Comparison of ENCODE assay signal across 14 cellular contexts in the genomic region with DNA sequence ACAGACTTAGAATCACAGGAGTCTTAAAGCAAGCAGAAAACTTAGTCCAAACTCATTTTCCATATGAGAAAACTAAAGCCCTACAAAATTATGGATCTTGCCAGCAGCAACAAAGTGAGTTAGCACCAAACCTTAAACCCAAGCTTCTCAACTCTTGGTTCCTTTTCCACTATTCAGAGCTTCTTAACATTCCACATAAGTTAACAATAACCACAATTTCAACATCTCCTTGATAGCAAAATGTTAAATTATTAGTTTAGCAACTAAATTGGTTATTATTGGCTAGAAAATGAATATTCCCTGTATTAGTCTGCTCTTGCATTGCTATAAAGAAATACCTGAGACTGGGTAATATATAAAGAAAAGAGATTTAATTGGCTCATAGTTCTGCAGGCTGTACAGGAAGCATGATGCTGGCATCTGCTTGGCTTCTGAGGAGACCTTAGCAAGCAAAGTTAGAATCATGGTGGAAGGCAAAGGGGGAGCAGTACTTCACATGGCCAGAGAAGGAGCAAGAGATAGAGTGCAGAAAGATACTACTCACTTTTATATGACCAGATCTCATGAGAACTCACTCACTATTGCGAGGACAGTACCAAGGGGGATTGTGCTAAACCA. TPM values are rescaled to one million over a fixed set of nuclear protein-coding genes. Genes with fewer than 3 reads are reported as not detected.
A peak's percentile ranks its signal among the peaks of the same experiment; 100 is the strongest.
DNase-seq lines count a peak whose midpoint lies in the region; ATAC-seq, FAIRE-seq and TF ChIP-seq lines count a peak whose summit lies in the region.
"Had no signal": no experiment of that assay in that cellular context is flagged by ENCODE, and none has a peak within 500 bp of the region (broad histone marks: within the 10 kb centered on the region; RNA-seq: fewer than 3 reads in every experiment).

No MANE protein-coding gene starts in this region.

- H3K27ac ChIP-seq in DND-41 (ENCODE audit: low read length) (no peak overlapping the region), HCT116 (ENCODE audit: low read depth, low read length) (no peak overlapping the region), K562 (ENCODE audit: extremely low read depth, low read depth, low read length) (no peak overlapping the region)
- H3K27ac ChIP-seq: heart left ventricle, ovary had no signal

- H4K20me1 ChIP-seq in DND-41 (ENCODE audit: insufficient read depth, low read length) (no peaks in the 10 kb centered on the region), HCT116 (ENCODE audit: insufficient read depth) (no peaks in the 10 kb centered on the region), K562 (replicated peaks; ENCODE audit: control insufficient read depth, insufficient read depth, low read length) (no peaks in the 10 kb centered on the region)

- no peaks in the 10 kb centered on the region for H3K9me1 ChIP-seq in K562 (ENCODE audit: control insufficient read depth, insufficient read depth, low read length)

- CTCF ChIA-PET in HCT116 (lab: Charles Lee) (interaction anchor here (1.6 to 2.1 kb wide), 2 partner anchors 14 to 121 kb away, joined by 3 to 10 read pairs; no protein-coding TSS in a partner anchor), K562 (lab: Yijun Ruan, JAX; ENCODE audit: low intra/inter-chr PET ratio) (no interaction called here)

- no peak for DNase-seq in DND-41
- DNase-seq in HCT116 (ENCODE audit: low read depth, low spot score) = no peak
- DNase-seq in K562 (ENCODE audit: extremely low read depth in 1 of 4, low spot score in 3 of 4) = no peak
- peak; percentile 23 for DNase-seq in non-pigmented ciliary epithelial cell (ENCODE audit: low read depth)
- no peak for DNase-seq in globus pallidus (ENCODE audit: low spot score)
- no peak for DNase-seq in NCI-H1048 (lab: John Stamatoyannopoulos, UW)
- DNase-seq: CD4-positive, alpha-beta memory T cell; heart left ventricle; NCI-H69; ovary; stimulated activated CD4-positive, alpha-beta T cell treated with anti-CD3 and anti-CD28 coated beads, Interleukin-12 subunit alpha, Interleukin-12 subunit beta, amount 100 ng/mL, for 4 hours; substantia nigra had no signal

- TF ChIP-seq POLR2A in HCT116 (IDR thresholded peaks at IDR 0.05; ENCODE audit: borderline replicate concordance, extremely low read depth, insufficient read depth, insufficient read length) (no peak), K562 (conservative IDR thresholded peaks at IDR 0.05) (no peak)

- H3K4me3 ChIP-seq in DND-41 (ENCODE audit: low read depth in 1 of 2, low read length in 2 of 2) (no peak overlapping the region), HCT116 (replicated peaks in 1 of 2; ENCODE audit: low read depth in 1 of 2, low read length in 2 of 2) (no peak overlapping the region), K562 (no peak overlapping the region)
- H3K4me3 ChIP-seq: heart left ventricle, ovary had no signal

- H3K4me2 ChIP-seq in DND-41 (ENCODE audit: insufficient read depth, low read length) = no peak overlapping the region
- no peak overlapping the region for H3K4me2 ChIP-seq in HCT116 (ENCODE audit: low read length)
- H3K4me2 ChIP-seq in K562 (ENCODE audit: insufficient read depth, low read length) = no peak overlapping the region

- no peak for FAIRE-seq in K562 (lab: Jason Lieb, UNC)

- intact Hi-C loops in HCT116 (cut with micrococcal nuclease) = no loop called here
- intact Hi-C loops in K562 (cut with micrococcal nuclease) = no loop called here

- H3K79me2 ChIP-seq in DND-41 (ENCODE audit: insufficient read depth, low read length) (no peaks in the 10 kb centered on the region), HCT116 (ENCODE audit: insufficient read depth, low read length) (no peaks in the 10 kb centered on the region), K562 (ENCODE audit: control insufficient read depth, insufficient read depth, low read length) (no peaks in the 10 kb centered on the region)

- H3K9me3 ChIP-seq in DND-41 (ENCODE audit: insufficient read depth, low read length, severe bottlenecking) (peaks cover 3% of the 10 kb centered on the region), HCT116 (ENCODE audit: control insufficient read depth in 1 of 2, insufficient read depth in 1 of 2, low read depth in 1 of 2, low read length in 2 of 2) (no peaks in the 10 kb centered on the region), K562 (replicated peaks; ENCODE audit: control insufficient read depth, insufficient read depth, low read depth, low read length) (no peaks in the 10 kb centered on the region)
- H3K9me3 ChIP-seq: ovary had no signal

- in situ Hi-C loops in K562 (cut with MboI) = loop anchor here (10.0 to 25.0 kb wide), 2 partner anchors 1073 to 1301 kb away; partner anchors contain the start of gene SPZ1

- H3K4me1 ChIP-seq in DND-41 (ENCODE audit: insufficient read depth, low read length) (no peaks in the 10 kb centered on the region), HCT116 (ENCODE audit: control insufficient read depth in 1 of 2, insufficient read depth in 2 of 2, low read length in 2 of 2) (no peaks in the 10 kb centered on the region), K562 (replicated peaks in 1 of 2; ENCODE audit: control insufficient read depth in 2 of 2, insufficient read depth in 2 of 2, low read length in 2 of 2) (no peaks in the 10 kb centered on the region)
- H3K4me1 ChIP-seq: heart left ventricle had no signal

- BruUV-seq in HCT116 (replicated peaks; lab: Mats Ljungman, UMichigan) = no TSS peak
- BruUV-seq in K562 (replicated peaks; lab: Mats Ljungman, UMichigan) = no TSS peak

- RAD21 ChIA-PET in HCT116 (lab: Charles Lee; ENCODE audit: low non-redundant PET in 1 of 2, low total read pairs in 2 of 2, uncharacterized antibody in 2 of 2, unreplicated experiment in 2 of 2) = no interaction called here

- TF ChIP-seq RAD21 in HCT116 (IDR thresholded peaks at IDR 0.05; ENCODE audit: low read depth) = no peak
- TF ChIP-seq RAD21 in K562 (CRISPR knock-in tag; conservative IDR thresholded peaks at IDR 0.05 in 1 of 2, IDR thresholded peaks at IDR 0.05 in 1 of 2) = no peak

- H3K27me3 ChIP-seq in DND-41 (ENCODE audit: insufficient read depth, low read length, poor library complexity) (peaks cover 8% of the 10 kb centered on the region), HCT116 (ENCODE audit: insufficient read depth, low read length) (no peaks in the 10 kb centered on the region), K562 (ENCODE audit: control insufficient read depth in 2 of 2, insufficient read depth in 2 of 2, low read length in 2 of 2) (peaks cover under 1 to 9% of the 10 kb centered on the region in 2 experiments; a peak in 2 of 5 replicates)
- H3K27me3 ChIP-seq: heart left ventricle, ovary had no signal

- 0% methylated on average over 1 of the region's 1 CpG for WGBS in K562 (ENCODE audit: insufficient coverage, low coverage, missing lambda C conversion rate)

- TF ChIP-seq EP300 in K562 (IDR thresholded peaks at IDR 0.05; ENCODE audit: low read length) = no peak

- POLR2A ChIA-PET in HCT116 (lab: Charles Lee) (no interaction called here), K562 (lab: Yijun Ruan, JAX) (no interaction called here)

- H3K36me3 ChIP-seq in DND-41 (ENCODE audit: insufficient read depth, low read length) (no peaks in the 10 kb centered on the region), HCT116 (ENCODE audit: control insufficient read depth in 1 of 2, insufficient read depth in 2 of 2, low read length in 2 of 2) (no peaks in the 10 kb centered on the region), K562 (ENCODE audit: control insufficient read depth, insufficient read depth, low read length) (no peaks in the 10 kb centered on the region)
- H3K36me3 ChIP-seq: heart left ventricle, ovary had no signal

- no peaks in the 10 kb centered on the region for H3K9me2 ChIP-seq in HCT116 (ENCODE audit: insufficient read depth)

- H3K9ac ChIP-seq in DND-41 (ENCODE audit: low read depth, low read length) (no peak overlapping the region), HCT116 (ENCODE audit: low read length) (no peak overlapping the region), K562 (ENCODE audit: insufficient read depth in 1 of 2, low read depth in 2 of 2, low read length in 2 of 2) (no peak overlapping the region)

- H2AFZ ChIP-seq in DND-41 (ENCODE audit: low read depth, low read length) (no peak overlapping the region), HCT116 (ENCODE audit: low read depth, low read length, poor library complexity, severe bottlenecking) (no peak overlapping the region), K562 (ENCODE audit: low read depth, low read length) (no peak overlapping the region)

- peak; percentile 19 for TF ChIP-seq CTCF in DND-41 (IDR thresholded peaks at IDR 0.05; ENCODE audit: borderline replicate concordance, extremely low read depth, low read length, poor library complexity, severe bottlenecking)
- 0 out of 6 replicates have a peak, but pooled peaks of 2 of the 3 experiments have one; percentile 9 to 11 for TF ChIP-seq CTCF in HCT116 (IDR thresholded peaks at IDR 0.05 in 2 of 3, conservative IDR thresholded peaks at IDR 0.05 in 1 of 3; ENCODE audit: borderline replicate concordance in 1 of 3, insufficient read depth in 1 of 3, low read depth in 2 of 3, low read length in 2 of 3)
- TF ChIP-seq CTCF in K562 (IDR thresholded peaks at IDR 0.05 in 2 of 3, conservative IDR thresholded peaks at IDR 0.05 in 1 of 3; ENCODE audit: insufficient read depth in 2 of 3, low read depth in 1 of 3, low read length in 3 of 3) = peak in 2 of 3 experiments; percentile 25 to 26; a peak in 2 of 6 replicates

- ATAC-seq in DND-41 (ENCODE audit: insufficient read depth, low read depth) (0 out of 3 replicates have a peak, but pooled peaks have one; percentile 33), HCT116 (peak; percentile 57), K562 (peak; percentile 59), GM18511 (IDR thresholded peaks at IDR 0.05; ENCODE audit: unreplicated experiment) (no peak)
- ATAC-seq: heart left ventricle had no signal

RNA-seq across cellular contexts. Expression of gene ARSB, which starts 26.2 kb away (rescaled TPM):
- total RNA-seq in HCT116 (2021; ENCODE audit: unreplicated experiment) (4.8 TPM), K562 (2014; rRNA removed) (1.7 and 2.9 TPM in 2 replicates), K562 (2014; rRNA removed; fragmentation: Illumina TruSeq; extraction: Trizol) (3.2 TPM in 2 replicates), K562 (2015; rRNA removed; fragmentation: Illumina TruSeq; extraction: Trizol) (4.5 and 4.6 TPM in 2 replicates), K562 (2021) (3.2 and 3.3 TPM in 2 replicates)
- polyA plus RNA-seq in HCT116 (2012) = 1.3 and 1.8 TPM in 2 replicates
- 3.2 and 3.3 TPM in 2 replicates for total RNA-seq in K562 (2011; cell fraction: chromatin; rRNA removed; ENCODE audit: low replicate concordance)
- 3.7 TPM in 2 replicates for total RNA-seq in K562 (2011; cell fraction: nucleolus; rRNA removed)
- 4.0 and 6.5 TPM in 2 replicates for total RNA-seq in K562 (2011; cell fraction: nucleoplasm; rRNA removed)
- polyA plus RNA-seq in K562 (2011; rRNA removed) (1.7 and 3.1 TPM in 2 replicates), K562 (2014; fragmentation: Illumina TruSeq; extraction: Trizol) (1.7 and 2.4 TPM in 2 replicates), K562 (2014; fragmentation: Nextera tagmentation; extraction: Ambion mirVana) (under 1 TPM; 0.52 to 0.68 TPM), K562 (2014; rRNA removed) (1.4 and 2.8 TPM in 2 replicates)
- polyA plus RNA-seq in K562 (2011; cell fraction: cytosol; rRNA removed) = 1.4 and 2.9 TPM in 2 replicates
- polyA plus RNA-seq in K562 (2011; cell fraction: nucleus; rRNA removed) = 0.58 and 0.88 TPM in 2 replicates
- polyA plus RNA-seq in K562 (2012) = 2.0 and 2.4 TPM in 2 replicates
- polyA minus RNA-seq in K562 (2011; rRNA and poly(A)+ RNA removed) = 2.8 and 4.6 TPM in 2 replicates
- 2.2 and 4.1 TPM in 2 replicates for polyA minus RNA-seq in K562 (2011; cell fraction: cytosol; rRNA and poly(A)+ RNA removed)
- polyA minus RNA-seq in K562 (2011; cell fraction: nucleus; rRNA and poly(A)+ RNA removed) = 1.2 and 1.3 TPM in 2 replicates

RNA-seq across cellular contexts. Expression of gene DMGDH, which starts 58.1 kb away (rescaled TPM):
- 2.3 TPM for total RNA-seq in HCT116 (2021; ENCODE audit: unreplicated experiment)
- 1.3 and 2.0 TPM in 2 replicates for polyA plus RNA-seq in HCT116 (2012)
- not detected in 2 replicates for total RNA-seq in K562 (2011; cell fraction: chromatin; rRNA removed; ENCODE audit: low replicate concordance)
- not detected in 2 replicates for total RNA-seq in K562 (2011; cell fraction: nucleolus; rRNA removed)
- total RNA-seq in K562 (2011; cell fraction: nucleoplasm; rRNA removed) = 1.2 TPM in 1 of 2 replicates, not detected in the other
- not detected in 2 replicates for total RNA-seq in K562 (2014; rRNA removed)
- not detected in 2 replicates for total RNA-seq in K562 (2014; rRNA removed; fragmentation: Illumina TruSeq; extraction: Trizol)
- total RNA-seq in K562 (2015; rRNA removed; fragmentation: Illumina TruSeq; extraction: Trizol) = 0.38 TPM in 1 of 2 replicates, not detected in the other
- 0.51 and 0.58 TPM in 2 replicates for total RNA-seq in K562 (2021)
- polyA plus RNA-seq in K562 (2011; rRNA removed) = not detected in 2 replicates
- polyA plus RNA-seq in K562 (2011; cell fraction: cytosol; rRNA removed) = not detected in 2 replicates
- polyA plus RNA-seq in K562 (2011; cell fraction: nucleus; rRNA removed) = 0.63 TPM in 1 of 2 replicates, not detected in the other
- polyA plus RNA-seq in K562 (2012) = 1.4 TPM in 1 of 2 replicates, not detected in the other
- polyA plus RNA-seq in K562 (2014; fragmentation: Illumina TruSeq; extraction: Trizol) = not detected in 2 replicates
- polyA plus RNA-seq in K562 (2014; fragmentation: Nextera tagmentation; extraction: Ambion mirVana) = under 1 TPM in 1 of 2 experiments, not detected in 1; 0.13 TPM
- polyA plus RNA-seq in K562 (2014; rRNA removed) = not detected in 2 replicates
- polyA minus RNA-seq in K562 (2011; rRNA and poly(A)+ RNA removed) = not detected in 2 replicates
- polyA minus RNA-seq in K562 (2011; cell fraction: cytosol; rRNA and poly(A)+ RNA removed) = not detected in 2 replicates
- not detected in 2 replicates for polyA minus RNA-seq in K562 (2011; cell fraction: nucleus; rRNA and poly(A)+ RNA removed)

RNA-seq across cellular contexts. Expression of gene BHMT2, which starts 58.2 kb away (rescaled TPM):
- total RNA-seq in HCT116 (2021; ENCODE audit: unreplicated experiment) (0.20 TPM), K562 (2014; rRNA removed) (not detected in 2 replicates), K562 (2014; rRNA removed; fragmentation: Illumina TruSeq; extraction: Trizol) (not detected in 2 replicates), K562 (2015; rRNA removed; fragmentation: Illumina TruSeq; extraction: Trizol) (not detected in 2 replicates), K562 (2021) (not detected in 2 replicates)
- polyA plus RNA-seq in HCT116 (2012) = 0.04 TPM in 1 of 2 replicates, not detected in the other
- not detected in 2 replicates for total RNA-seq in K562 (2011; cell fraction: chromatin; rRNA removed; ENCODE audit: low replicate concordance)
- total RNA-seq in K562 (2011; cell fraction: nucleolus; rRNA removed) = not detected in 2 replicates
- not detected in 2 replicates for total RNA-seq in K562 (2011; cell fraction: nucleoplasm; rRNA removed)
- polyA plus RNA-seq in K562 (2011; rRNA removed) (not detected in 2 replicates), K562 (2014; fragmentation: Illumina TruSeq; extraction: Trizol) (not detected in 2 replicates), K562 (2014; fragmentation: Nextera tagmentation; extraction: Ambion mirVana) (not detected), K562 (2014; rRNA removed) (not detected in 2 replicates)
- polyA plus RNA-seq in K562 (2011; cell fraction: cytosol; rRNA removed) = not detected in 2 replicates
- not detected in 2 replicates for polyA plus RNA-seq in K562 (2011; cell fraction: nucleus; rRNA removed)
- not detected in 2 replicates for polyA plus RNA-seq in K562 (2012)
- not detected in 2 replicates for polyA minus RNA-seq in K562 (2011; rRNA and poly(A)+ RNA removed)
- polyA minus RNA-seq in K562 (2011; cell fraction: cytosol; rRNA and poly(A)+ RNA removed) = not detected in 2 replicates
- polyA minus RNA-seq in K562 (2011; cell fraction: nucleus; rRNA and poly(A)+ RNA removed) = not detected in 2 replicates
- total RNA-seq: CD4-positive, alpha-beta memory T cell; MCF 10A had no signal
- polyA plus RNA-seq: CD4-positive, alpha-beta memory T cell had no signal
